In the genomic region with DNA sequence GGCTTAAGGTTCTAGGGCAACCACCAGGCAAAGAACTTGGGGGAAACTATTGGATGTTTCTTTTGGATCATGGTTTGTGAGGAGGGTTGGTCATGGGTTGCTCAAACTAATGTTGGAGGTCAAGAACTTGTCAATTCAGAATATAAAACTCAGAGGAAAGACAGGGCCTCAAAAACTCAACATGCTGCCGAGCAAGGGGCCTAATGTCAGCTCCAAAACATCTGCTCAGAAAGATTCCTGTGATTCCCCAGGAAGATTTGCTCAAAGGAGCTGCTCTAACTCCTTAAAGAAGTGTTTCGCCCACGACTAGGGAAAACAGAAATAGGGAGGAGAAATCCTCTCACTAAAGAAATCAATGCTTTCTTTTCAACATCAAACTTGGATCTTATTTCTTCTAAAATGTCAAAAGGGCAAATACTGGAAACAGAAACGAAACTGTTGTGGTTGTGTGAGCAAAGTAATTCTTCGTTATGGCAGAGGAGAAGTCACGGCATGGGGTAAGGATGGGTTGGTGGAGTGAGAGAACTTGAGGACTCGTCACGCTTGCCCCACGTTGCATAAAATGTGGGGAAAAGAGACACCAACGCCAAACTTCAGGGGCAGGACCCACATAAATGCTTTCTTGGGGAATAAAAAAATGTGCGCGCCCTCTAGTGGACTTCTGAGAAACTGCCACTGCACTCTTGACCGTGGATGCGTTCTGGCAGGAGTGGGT, we compare ENCODE assay signal across 8 cellular contexts. TPM values are rescaled to one million over a fixed set of nuclear protein-coding genes. Genes with fewer than 3 reads are reported as not detected.
DNase-seq lines count a peak whose midpoint lies in the region; ATAC-seq and TF ChIP-seq lines count a peak whose summit lies in the region.

No MANE protein-coding gene starts in this region.

- TF ChIP-seq CTCF in A673 (conservative IDR thresholded peaks at IDR 0.05; ENCODE audit: low read depth, low read length) = peak; percentile 91
- peak; percentile 71 for TF ChIP-seq CTCF in GM13976 (IDR thresholded peaks at IDR 0.05; ENCODE audit: borderline replicate concordance, control extremely low read depth, extremely low read depth, insufficient read depth, missing control alignments)

- CTCF ChIA-PET in A673 (lab: Charles Lee) = interaction anchor here (0.5 to 0.6 kb wide), 4 partner anchors 13 to 364 kb away, joined by 3 read pairs; partner anchors contain the start of genes NUP37 and PARPBP

- H3K27ac Mint-ChIP-seq in effector memory CD8-positive, alpha-beta T cell = peak overlapping the region in 1 of 2 donors; percentile 17

- no peaks in the 10 kb centered on the region for H3K27me3 ChIP-seq in A673 (replicated peaks; ENCODE audit: insufficient read depth, low read depth, low read length, poor library complexity)

- no peak overlapping the region for H3K4me3 ChIP-seq in A673 (ENCODE audit: low read depth, low read length, poor library complexity, severe bottlenecking)

- no peaks in the 10 kb centered on the region for H3K36me3 Mint-ChIP-seq in effector memory CD8-positive, alpha-beta T cell (ENCODE audit: insufficient read depth)

- no TSS peak for BruUV-seq in A673 (replicated peaks; lab: Mats Ljungman, UMichigan)

- peak overlapping the region; percentile 56 to 72 for H3K4me3 Mint-ChIP-seq in effector memory CD8-positive, alpha-beta T cell

- peaks cover 22% of the 10 kb centered on the region for H3K4me1 ChIP-seq in A673 (ENCODE audit: insufficient read depth, low read length, poor library complexity, severe bottlenecking)

- H3K27me3 Mint-ChIP-seq in effector memory CD8-positive, alpha-beta T cell = no peaks in the 10 kb centered on the region

- no peaks in the 10 kb centered on the region for H3K36me3 ChIP-seq in A673 (ENCODE audit: insufficient read depth, low read length, poor library complexity, severe bottlenecking)

- H3K9me3 Mint-ChIP-seq in effector memory CD8-positive, alpha-beta T cell = no peaks in the 10 kb centered on the region

- in situ Hi-C loops in GM13976 (cut with MboI; ENCODE audit: low sequenced_read_pairs, unreplicated experiment) = loop anchor here (5.0 kb wide), 1 partner anchor 552 kb away; no protein-coding TSS in a partner anchor

- peaks cover 6 to 10% of the 10 kb centered on the region in 2 donors for H3K4me1 Mint-ChIP-seq in effector memory CD8-positive, alpha-beta T cell (ENCODE audit: low read depth in 2 of 2)

- no peak overlapping the region for H3K27ac ChIP-seq in A673 (ENCODE audit: low read depth, low read length, poor library complexity, severe bottlenecking)

- intact Hi-C loops in A673 (cut with micrococcal nuclease; ENCODE audit: unreplicated experiment) = loop anchor here (2.0 to 10.0 kb wide), 7 partner anchors 62 to 567 kb away; no protein-coding TSS in a partner anchor

- POLR2A ChIA-PET in A673 (lab: Charles Lee; ENCODE audit: low non-redundant PET) = no interaction called here

- H3K9me3 ChIP-seq in A673 (ENCODE audit: low read depth, low read length, poor library complexity, severe bottlenecking) = no peaks in the 10 kb centered on the region

- ATAC-seq in HG02884 (IDR thresholded peaks at IDR 0.05; ENCODE audit: unreplicated experiment) = peak; percentile 48
- ATAC-seq in effector memory CD8-positive, alpha-beta T cell (replicated peaks) = peak; percentile 60

- DNase-seq in A673 (ENCODE audit: low spot score) (peak; percentile 73), GM13976 (ENCODE audit: low spot score) (peak; percentile 31), NCI-H2196 (lab: John Stamatoyannopoulos, UW; ENCODE audit: unreplicated experiment) (peak; percentile 54), mucosa of gallbladder (ENCODE audit: low spot score) (peak; percentile 55)
- DNase-seq in activated CD4-positive, alpha-beta T cell treated with anti-CD3 and anti-CD28 coated beads, Interleukin-2, amount 50 U/mL, for 24 hours (ENCODE audit: low read depth in 1 of 2, low spot score in 1 of 2) = peak; percentile 20 to 48
- peak; percentile 22 to 40 (median 28) for DNase-seq in effector memory CD8-positive, alpha-beta T cell
- DNase-seq in stimulated activated CD8-positive, alpha-beta memory T cell treated with anti-CD3 and anti-CD28 coated beads, Interleukin-7, amount 100 ng/mL, for 4 hours (ENCODE audit: low read depth in 2 of 2) = peak; percentile 15 to 25

RNA-seq across cellular contexts. Expression of gene IGF1, which starts 3.8 kb away (rescaled TPM):
- total RNA-seq in A673 (2021) (16.4 and 18.0 TPM in 2 replicates), mucosa of gallbladder (12.0 TPM)

Comparison
In these comparisons a context has a peak if more than half of its experiments do, and no peak if none do; other contexts are left out.
1. DNase-seq: peak in every context shown above with its lines; median percentile 73 in A673; 55 in mucosa of gallbladder; 54 in NCI-H2196; 34 in activated CD4-positive, alpha-beta T cell treated with anti-CD3 and anti-CD28 coated beads, Interleukin-2, amount 50 U/mL, for 24 hours; 31 in GM13976; 28 in effector memory CD8-positive, alpha-beta T cell; 20 in stimulated activated CD8-positive, alpha-beta memory T cell treated with anti-CD3 and anti-CD28 coated beads, Interleukin-7, amount 100 ng/mL, for 4 hours.